In genomic region chr3:28347374-28348285, GRCh38 we compare ENCODE assay signal across 8 cellular contexts. TPM values are rescaled to one million over a fixed set of nuclear protein-coding genes. Genes with fewer than 3 reads are reported as not detected.
DNase-seq lines count a peak whose midpoint lies in the region; TF ChIP-seq lines count a peak whose summit lies in the region.

No MANE protein-coding gene starts in this region.

- H3K4me1 Mint-ChIP-seq in activated CD4-positive, alpha-beta T cell treated with anti-CD3 and anti-CD28 coated beads, Interleukin-2, amount 10 ng/mL, durations not matched to agents 24 days and 14 days, result peaks cover 50% of the 10 kb centered on the region
- H3K4me1 Mint-ChIP-seq in nephron, result peaks cover 53% of the 10 kb centered on the region

- no peak for DNase-seq in activated CD4-positive, alpha-beta T cell treated with anti-CD3 and anti-CD28 coated beads, Interleukin-2, amount 10 ng/mL, durations not matched to agents 24 days and 14 days
- no peak for DNase-seq in activated CD4-positive, alpha-beta T cell treated with anti-CD3 and anti-CD28 coated beads, Interleukin-2, amount 50 U/mL, for 4 hours
- DNase-seq in SK-MEL-5 (ENCODE audit: low read depth, low spot score), result peak; percentile 26
- peak; percentile 67 for DNase-seq in epithelial cell of esophagus (ENCODE audit: low read depth)
- no peak for DNase-seq in NCI-H2107 treated with DMSO at 0.1 percent for 48 hours (lab: John Stamatoyannopoulos, UW; ENCODE audit: unreplicated experiment)
- DNase-seq in stimulated activated CD4-positive, alpha-beta T cell treated with anti-CD3 and anti-CD28 coated beads, Interleukin-2, amount 100 ng/mL, for 24 hours, result no peak
- DNase-seq in DMS79 treated with DMSO at 0.1 percent for 48 hours (lab: John Stamatoyannopoulos, UW), result no peak

- peak overlapping the region; percentile 98 for H3K4me3 Mint-ChIP-seq in activated CD4-positive, alpha-beta T cell treated with anti-CD3 and anti-CD28 coated beads, Interleukin-2, amount 10 ng/mL, durations not matched to agents 24 days and 14 days
- H3K4me3 Mint-ChIP-seq in nephron, result peak overlapping the region; percentile 93 to 98 (median 94)

- TF ChIP-seq CTCF in epithelial cell of esophagus (IDR thresholded peaks at IDR 0.05; ENCODE audit: insufficient read depth, low read depth, low read length, missing control alignments), result no peak
- TF ChIP-seq CTCF in nephron (IDR thresholded peaks at IDR 0.05; ENCODE audit: unreplicated experiment in 3 of 3), result no peak

- H3K4me3 ChIP-seq in epithelial cell of esophagus (ENCODE audit: low read length), result peak overlapping the region; percentile 85

- peak overlapping the region; percentile 96 for H3K27ac Mint-ChIP-seq in activated CD4-positive, alpha-beta T cell treated with anti-CD3 and anti-CD28 coated beads, Interleukin-2, amount 10 ng/mL, durations not matched to agents 24 days and 14 days
- peak overlapping the region; percentile 98 to 99 (median 99) for H3K27ac Mint-ChIP-seq in nephron

- intact Hi-C loops in activated CD4-positive, alpha-beta T cell treated with anti-CD3 and anti-CD28 coated beads, Interleukin-2, amount 10 ng/mL, durations not matched to agents 24 days and 14 days (cut with micrococcal nuclease), result loop anchor here (1.0 to 10.0 kb wide), 6 partner anchors 21 to 893 kb away; partner anchors contain the start of gene SLC4A7

- H3K27me3 Mint-ChIP-seq in activated CD4-positive, alpha-beta T cell treated with anti-CD3 and anti-CD28 coated beads, Interleukin-2, amount 10 ng/mL, durations not matched to agents 24 days and 14 days, result no peaks in the 10 kb centered on the region
- no peaks in the 10 kb centered on the region for H3K27me3 Mint-ChIP-seq in nephron (ENCODE audit: low read depth)

- H3K36me3 Mint-ChIP-seq in activated CD4-positive, alpha-beta T cell treated with anti-CD3 and anti-CD28 coated beads, Interleukin-2, amount 10 ng/mL, durations not matched to agents 24 days and 14 days (ENCODE audit: low read depth), result peaks cover 20% of the 10 kb centered on the region
- peaks cover 14% of the 10 kb centered on the region for H3K36me3 Mint-ChIP-seq in nephron (ENCODE audit: low read depth)

- in situ Hi-C loops in SK-MEL-5 (cut with HindIII; ENCODE audit: low pct_unique_long_range_greater_than_20kb, low sequenced_read_pairs), result no loop called here

- H3K9me3 Mint-ChIP-seq in activated CD4-positive, alpha-beta T cell treated with anti-CD3 and anti-CD28 coated beads, Interleukin-2, amount 10 ng/mL, durations not matched to agents 24 days and 14 days, result peaks cover 4% of the 10 kb centered on the region
- H3K9me3 Mint-ChIP-seq in nephron, result peaks cover 17% of the 10 kb centered on the region

RNA-seq across cellular contexts. Expression of gene ZCWPW2, which starts 0.9 kb away (rescaled TPM):
- total RNA-seq in activated CD4-positive, alpha-beta T cell treated with anti-CD3 and anti-CD28 coated beads, Interleukin-2, amount 10 ng/mL, durations not matched to agents 24 days and 14 days, result 0.14 TPM in 1 of 2 replicates, not detected in the other
- 0.16 TPM in 2 replicates for total RNA-seq in SK-MEL-5 (2014; rRNA removed; shearing (Covaris generic))
- polyA plus RNA-seq in SK-MEL-5 (2015; cell fraction: cytosol; rRNA removed), result 0.05 and 0.30 TPM in 2 replicates
- polyA plus RNA-seq in SK-MEL-5 (2015; cell fraction: nucleus; rRNA removed), result 0.36 and 0.49 TPM in 2 replicates

RNA-seq across cellular contexts. Expression of gene AZI2, which starts 1.0 kb away (rescaled TPM):
- 35.6 and 38.7 TPM in 2 replicates for total RNA-seq in activated CD4-positive, alpha-beta T cell treated with anti-CD3 and anti-CD28 coated beads, Interleukin-2, amount 10 ng/mL, durations not matched to agents 24 days and 14 days
- 53.0 and 54.0 TPM in 2 replicates for total RNA-seq in SK-MEL-5 (2014; rRNA removed; shearing (Covaris generic))
- polyA plus RNA-seq in SK-MEL-5 (2015; cell fraction: cytosol; rRNA removed), result 62.5 and 85.0 TPM in 2 replicates
- 81.2 and 103 TPM in 2 replicates for polyA plus RNA-seq in SK-MEL-5 (2015; cell fraction: nucleus; rRNA removed)

Comparison
In these comparisons a context has a peak if more than half of its experiments do, and no peak if none do; other contexts are left out.
1. DNase-seq: peak in SK-MEL-5 (single experiment) and epithelial cell of esophagus (single experiment); none in activated CD4-positive, alpha-beta T cell treated with anti-CD3 and anti-CD28 coated beads, Interleukin-2, amount 10 ng/mL, durations not matched to agents 24 days and 14 days (single experiment), activated CD4-positive, alpha-beta T cell treated with anti-CD3 and anti-CD28 coated beads, Interleukin-2, amount 50 U/mL, for 4 hours (0 of 2), NCI-H2107 treated with DMSO at 0.1 percent for 48 hours (single experiment), stimulated activated CD4-positive, alpha-beta T cell treated with anti-CD3 and anti-CD28 coated beads, Interleukin-2, amount 100 ng/mL, for 24 hours (0 of 2) and DMS79 treated with DMSO at 0.1 percent for 48 hours (single experiment).